In genomic region chr7:2974093-2974819, GRCh38 we compare ENCODE assay signal across 1 cellular context.
TF ChIP-seq lines count a peak whose summit lies in the region.

No MANE protein-coding gene starts in this region.

TF ChIP-seq in HepG2, 621 proteins besides CTCF, POLR2A, EP300 and RAD21 (continued from another document):
- TF ChIP-seq RARA (CRISPR knock-in tag; IDR thresholded peaks at IDR 0.05) (no peak), ZNF607 (CRISPR knock-in tag; IDR thresholded peaks at IDR 0.05; ENCODE audit: borderline replicate concordance) (no peak)
